ENCODE assay signal across 27 cellular contexts in genomic region chr3:101329016-101329673, GRCh38.
"Had no signal": no experiment of that assay in that cellular context is flagged by ENCODE, and none has a peak within 500 bp of the region (broad histone marks: within the 10 kb centered on the region; RNA-seq: fewer than 3 reads in every experiment).

No MANE protein-coding gene starts in this region.

- H3K4me3 ChIP-seq: lung, mucosa of descending colon, pancreas, prostate gland, right lobe of liver, smooth muscle cell, tibial nerve, uterus had no signal

- H3K4me3 Mint-ChIP-seq: immature natural killer cell; mesothelial cell of epicardium; naive thymus-derived CD4-positive, alpha-beta T cell; natural killer cell treated with Interleukin-12 subunit alpha and Interleukin-12 subunit beta and Interleukin-15 and Interleukin-18, amount 100 ng/mL, for 72 hours; stimulated activated memory B cell treated with anti-CD40 and anti-IgM and Interleukin-4, amounts not matched to agents 10 μg/mL and 1 μg/mL and 100 μg/mL, for 72 hours; stimulated activated naive CD8-positive, alpha-beta T cell treated with anti-CD3 and anti-CD28 coated beads, Interleukin-15, amount 100 ng/mL, for 72 hours; type B pancreatic cell had no signal

- H3K27me3 Mint-ChIP-seq: naive thymus-derived CD4-positive, alpha-beta T cell; natural killer cell treated with Interleukin-12 subunit alpha and Interleukin-12 subunit beta and Interleukin-15 and Interleukin-18, amount 100 ng/mL, for 72 hours; stimulated activated memory B cell treated with anti-CD40 and anti-IgM and Interleukin-4, amounts not matched to agents 10 μg/mL and 1 μg/mL and 100 μg/mL, for 72 hours; stimulated activated naive CD8-positive, alpha-beta T cell treated with anti-CD3 and anti-CD28 coated beads, Interleukin-15, amount 100 ng/mL, for 72 hours; type B pancreatic cell had no signal

- H3K27ac ChIP-seq: pancreas, prostate gland, right lobe of liver, tibial nerve, uterus had no signal

- H3K9me3 ChIP-seq: mucosa of descending colon, pancreas, prostate gland, right lobe of liver, tibial nerve, uterus had no signal

- H3K4me1 ChIP-seq: pancreas, prostate gland, right lobe of liver, tibial nerve, uterus had no signal

- ATAC-seq: left lobe of liver; mucosa of descending colon; naive thymus-derived CD4-positive, alpha-beta T cell; natural killer cell treated with Interleukin-12 subunit alpha and Interleukin-12 subunit beta and Interleukin-15 and Interleukin-18, amount 100 ng/mL, for 72 hours; pancreas; right lobe of liver; stimulated activated memory B cell treated with anti-CD40 and anti-IgM and Interleukin-4, amounts not matched to agents 10 μg/mL and 1 μg/mL and 100 μg/mL, for 72 hours; stimulated activated naive CD8-positive, alpha-beta T cell treated with anti-CD3 and anti-CD28 coated beads, Interleukin-15, amount 100 ng/mL, for 72 hours had no signal

- DNase-seq: hypothalamus; immature natural killer cell; kidney; mesendoderm; mucosa of descending colon; naive thymus-derived CD4-positive, alpha-beta T cell; nucleus accumbens; pancreas; retina; right lobe of liver; stimulated activated CD4-positive, alpha-beta T cell treated with anti-CD3 and anti-CD28 coated beads, Interleukin-1b, Interleukin-23, amount 100 ng/mL, for 48 hours; stimulated activated CD4-positive, alpha-beta T cell treated with anti-CD3 and anti-CD28 coated beads, Interleukin-2, amount 100 ng/mL, for 48 hours; stimulated activated CD4-positive, alpha-beta T cell treated with anti-CD3 and anti-CD28 coated beads, Interleukin-4, amount 100 ng/mL, for 4 hours; stimulated activated CD8-positive, alpha-beta memory T cell treated with anti-CD3 and anti-CD28 coated beads, Interleukin-4, amount 100 ng/mL, for 48 hours; stimulated activated naive CD4-positive, alpha-beta T cell treated with Interleukin-2 at 50 U/mL for 16 hours; stimulated activated naive CD8-positive, alpha-beta T cell treated with anti-CD3 and anti-CD28 coated beads, Interleukin-15, amount 100 ng/mL, for 72 hours; substantia nigra; uterus had no signal

- H3K36me3 Mint-ChIP-seq: natural killer cell treated with Interleukin-12 subunit alpha and Interleukin-12 subunit beta and Interleukin-15 and Interleukin-18, amount 100 ng/mL, for 72 hours had no signal

- H3K27ac Mint-ChIP-seq: immature natural killer cell; mesothelial cell of epicardium; natural killer cell treated with Interleukin-12 subunit alpha and Interleukin-12 subunit beta and Interleukin-15 and Interleukin-18, amount 100 ng/mL, for 72 hours; stimulated activated memory B cell treated with anti-CD40 and anti-IgM and Interleukin-4, amounts not matched to agents 10 μg/mL and 1 μg/mL and 100 μg/mL, for 72 hours; stimulated activated naive CD8-positive, alpha-beta T cell treated with anti-CD3 and anti-CD28 coated beads, Interleukin-15, amount 100 ng/mL, for 72 hours; type B pancreatic cell had no signal

- H3K4me2 ChIP-seq: smooth muscle cell had no signal

- H3K27me3 ChIP-seq: pancreas, right lobe of liver, tibial nerve, uterus had no signal

- H3K9me3 Mint-ChIP-seq: immature natural killer cell; mesothelial cell of epicardium; naive thymus-derived CD4-positive, alpha-beta T cell; natural killer cell treated with Interleukin-12 subunit alpha and Interleukin-12 subunit beta and Interleukin-15 and Interleukin-18, amount 100 ng/mL, for 72 hours; stimulated activated memory B cell treated with anti-CD40 and anti-IgM and Interleukin-4, amounts not matched to agents 10 μg/mL and 1 μg/mL and 100 μg/mL, for 72 hours; stimulated activated naive CD8-positive, alpha-beta T cell treated with anti-CD3 and anti-CD28 coated beads, Interleukin-15, amount 100 ng/mL, for 72 hours; type B pancreatic cell had no signal

- FAIRE-seq: kidney, pancreas had no signal

- H3K4me1 Mint-ChIP-seq: immature natural killer cell; naive thymus-derived CD4-positive, alpha-beta T cell; stimulated activated memory B cell treated with anti-CD40 and anti-IgM and Interleukin-4, amounts not matched to agents 10 μg/mL and 1 μg/mL and 100 μg/mL, for 72 hours; stimulated activated naive CD8-positive, alpha-beta T cell treated with anti-CD3 and anti-CD28 coated beads, Interleukin-15, amount 100 ng/mL, for 72 hours had no signal

- H3K36me3 ChIP-seq: prostate gland, uterus had no signal
